ENCODE assay signal across 1 cellular context in the genomic region with DNA sequence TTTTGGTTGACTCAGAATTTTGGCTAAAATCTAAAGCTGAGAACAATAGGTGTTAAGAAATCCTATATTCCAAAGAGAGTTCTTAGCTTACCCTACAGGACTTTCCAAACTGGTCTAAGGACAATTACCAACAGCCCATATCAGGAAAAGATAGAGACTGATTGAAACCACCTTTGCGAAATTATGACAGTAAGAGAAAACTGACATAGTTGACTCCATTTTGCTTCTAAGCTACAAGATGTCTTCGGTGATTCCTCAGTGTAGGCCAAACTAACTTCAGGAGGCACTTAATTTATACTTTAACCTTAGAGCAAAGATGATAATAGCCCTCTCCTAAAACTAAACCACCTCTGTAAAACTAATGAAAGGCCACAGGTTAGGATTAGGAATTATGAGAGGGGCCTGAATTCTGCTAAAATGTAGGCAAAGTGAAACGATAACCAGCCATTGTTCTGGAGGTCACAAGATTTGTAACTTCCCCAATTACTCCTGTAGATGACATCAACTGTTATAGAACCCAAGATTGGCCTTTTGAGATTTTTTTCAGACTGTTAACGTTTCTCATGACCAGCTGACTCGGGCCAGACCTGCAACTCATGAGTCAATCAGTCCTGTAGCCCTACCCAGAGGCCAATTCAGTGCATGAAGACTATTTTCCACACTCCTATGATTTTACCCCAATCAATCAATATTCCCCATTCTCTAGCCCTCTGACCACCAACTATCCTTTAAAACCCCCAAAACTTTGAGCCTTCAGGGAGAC.
TF ChIP-seq lines count a peak whose summit lies in the region.

No MANE protein-coding gene starts in this region.

TF ChIP-seq in K562, 482 proteins besides CTCF, POLR2A, EP300 and RAD21 (continues in another document):
- no peak for TF ChIP-seq PRMT5 (CRISPR knock-in tag; IDR thresholded peaks at IDR 0.05)
- TF ChIP-seq GATA2 (CRISPR knock-in tag; IDR thresholded peaks at IDR 0.05), result no peak
- TF ChIP-seq ZNF253 (CRISPR knock-in tag; conservative IDR thresholded peaks at IDR 0.05), result no peak
- TF ChIP-seq MAZ (CRISPR knock-in tag; conservative IDR thresholded peaks at IDR 0.05 in 1 of 2, IDR thresholded peaks at IDR 0.05 in 1 of 2), result no peak
- TF ChIP-seq NUFIP1 (IDR thresholded peaks at IDR 0.05; ENCODE audit: partially characterized antibody), result no peak
- TF ChIP-seq ATF2 (CRISPR knock-in tag; IDR thresholded peaks at IDR 0.05), result no peak
- TF ChIP-seq ZNF384 (IDR thresholded peaks at IDR 0.05; ENCODE audit: low read depth, low read length), result 0 out of 2 replicates have a peak, but pooled peaks have one; percentile 17
- TF ChIP-seq BACH1 (tag; IDR thresholded peaks at IDR 0.05), result 0 out of 2 replicates have a peak, but pooled peaks have one; percentile 52
- no peak for TF ChIP-seq HNRNPH1 (optimal IDR thresholded peaks at IDR 0.05; ENCODE audit: low read depth, low read length)
- TF ChIP-seq ESRRB (CRISPR knock-in tag; IDR thresholded peaks at IDR 0.05; ENCODE audit: borderline replicate concordance), result no peak
- TF ChIP-seq, protein P1, sequence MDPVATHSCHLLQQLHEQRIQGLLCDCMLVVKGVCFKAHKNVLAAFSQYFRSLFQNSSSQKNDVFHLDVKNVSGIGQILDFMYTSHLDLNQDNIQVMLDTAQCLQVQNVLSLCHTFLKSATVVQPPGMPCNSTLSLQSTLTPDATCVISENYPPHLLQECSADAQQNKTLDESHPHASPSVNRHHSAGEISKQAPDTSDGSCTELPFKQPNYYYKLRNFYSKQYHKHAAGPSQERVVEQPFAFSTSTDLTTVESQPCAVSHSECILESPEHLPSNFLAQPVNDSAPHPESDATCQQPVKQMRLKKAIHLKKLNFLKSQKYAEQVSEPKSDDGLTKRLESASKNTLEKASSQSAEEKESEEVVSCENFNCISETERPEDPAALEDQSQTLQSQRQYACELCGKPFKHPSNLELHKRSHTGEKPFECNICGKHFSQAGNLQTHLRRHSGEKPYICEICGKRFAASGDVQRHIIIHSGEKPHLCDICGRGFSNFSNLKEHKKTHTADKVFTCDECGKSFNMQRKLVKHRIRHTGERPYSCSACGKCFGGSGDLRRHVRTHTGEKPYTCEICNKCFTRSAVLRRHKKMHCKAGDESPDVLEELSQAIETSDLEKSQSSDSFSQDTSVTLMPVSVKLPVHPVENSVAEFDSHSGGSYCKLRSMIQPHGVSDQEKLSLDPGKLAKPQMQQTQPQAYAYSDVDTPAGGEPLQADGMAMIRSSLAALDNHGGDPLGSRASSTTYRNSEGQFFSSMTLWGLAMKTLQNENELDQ (CRISPR knock-in tag; IDR thresholded peaks at IDR 0.05; ENCODE audit: borderline replicate concordance), result no peak
- TF ChIP-seq SMARCC2 (IDR thresholded peaks at IDR 0.05; ENCODE audit: low read depth), result no peak
- no peak for TF ChIP-seq GATAD2B (IDR thresholded peaks at IDR 0.05; ENCODE audit: borderline replicate concordance)
- TF ChIP-seq ZKSCAN3 (CRISPR knock-in tag; IDR thresholded peaks at IDR 0.05), result no peak
- TF ChIP-seq, protein P2, sequence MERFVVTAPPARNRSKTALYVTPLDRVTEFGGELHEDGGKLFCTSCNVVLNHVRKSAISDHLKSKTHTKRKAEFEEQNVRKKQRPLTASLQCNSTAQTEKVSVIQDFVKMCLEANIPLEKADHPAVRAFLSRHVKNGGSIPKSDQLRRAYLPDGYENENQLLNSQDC (CRISPR knock-in tag; IDR thresholded peaks at IDR 0.05), result no peak
- TF ChIP-seq ZNF224 (CRISPR knock-in tag; IDR thresholded peaks at IDR 0.05), result no peak
- TF ChIP-seq MCM2 (IDR thresholded peaks at IDR 0.05; ENCODE audit: low read depth), result no peak
- TF ChIP-seq RBM14 (IDR thresholded peaks at IDR 0.05; ENCODE audit: borderline replicate concordance, insufficient read depth, low read depth, low read length), result no peak
- TF ChIP-seq, protein P3, sequence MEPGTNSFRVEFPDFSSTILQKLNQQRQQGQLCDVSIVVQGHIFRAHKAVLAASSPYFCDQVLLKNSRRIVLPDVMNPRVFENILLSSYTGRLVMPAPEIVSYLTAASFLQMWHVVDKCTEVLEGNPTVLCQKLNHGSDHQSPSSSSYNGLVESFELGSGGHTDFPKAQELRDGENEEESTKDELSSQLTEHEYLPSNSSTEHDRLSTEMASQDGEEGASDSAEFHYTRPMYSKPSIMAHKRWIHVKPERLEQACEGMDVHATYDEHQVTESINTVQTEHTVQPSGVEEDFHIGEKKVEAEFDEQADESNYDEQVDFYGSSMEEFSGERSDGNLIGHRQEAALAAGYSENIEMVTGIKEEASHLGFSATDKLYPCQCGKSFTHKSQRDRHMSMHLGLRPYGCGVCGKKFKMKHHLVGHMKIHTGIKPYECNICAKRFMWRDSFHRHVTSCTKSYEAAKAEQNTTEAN (CRISPR knock-in tag; IDR thresholded peaks at IDR 0.05), result no peak
- no peak for TF ChIP-seq CHD7 (IDR thresholded peaks at IDR 0.05; ENCODE audit: low read depth, low read length)
- no peak for TF ChIP-seq CHD4 (IDR thresholded peaks at IDR 0.05; ENCODE audit: insufficient read depth, insufficient replicate concordance, low read depth, low read length, poor library complexity, severe bottlenecking)
- peak; percentile 86 for TF ChIP-seq PYGO2 (tag; IDR thresholded peaks at IDR 0.05)
- TF ChIP-seq TARDBP (IDR thresholded peaks at IDR 0.05), result no peak
- no peak for TF ChIP-seq KLF10 (CRISPR knock-in tag; IDR thresholded peaks at IDR 0.05)
- TF ChIP-seq ZNF77 (CRISPR knock-in tag; IDR thresholded peaks at IDR 0.05), result no peak
- no peak for TF ChIP-seq STAT5A (IDR thresholded peaks at IDR 0.05; ENCODE audit: borderline replicate concordance, low read length)
- TF ChIP-seq ZNF740 (CRISPR knock-in tag; IDR thresholded peaks at IDR 0.05), result no peak
- peak in 1 of 2 experiments; percentile 75; a peak in 1 of 4 replicates for TF ChIP-seq ZNF740 (tag; IDR thresholded peaks at IDR 0.05)
- TF ChIP-seq ZNF143 (CRISPR knock-in tag; IDR thresholded peaks at IDR 0.05), result no peak
- no peak for TF ChIP-seq ZC3H4 (CRISPR knock-in tag; IDR thresholded peaks at IDR 0.05; ENCODE audit: borderline replicate concordance)
- peak; percentile 69; the same call in 1 of the 2 replicates for TF ChIP-seq ZNF41 (CRISPR knock-in tag; conservative IDR thresholded peaks at IDR 0.05)
- no peak for TF ChIP-seq PREB (CRISPR knock-in tag; IDR thresholded peaks at IDR 0.05)
- TF ChIP-seq TEAD1 (CRISPR knock-in tag; IDR thresholded peaks at IDR 0.05), result peak in 1 of 2 experiments; percentile 78; a peak in 2 of 4 replicates
- no peak for TF ChIP-seq ETV1 (tag; conservative IDR thresholded peaks at IDR 0.05; ENCODE audit: low read depth)
- no peak for TF ChIP-seq ZNF146 (CRISPR knock-in tag; IDR thresholded peaks at IDR 0.05; ENCODE audit: unreplicated experiment)
- no peak for TF ChIP-seq BHLHE40 (IDR thresholded peaks at IDR 0.05; ENCODE audit: low read length)
- no peak for TF ChIP-seq SAP30 (IDR thresholded peaks at IDR 0.05; ENCODE audit: borderline replicate concordance, insufficient read depth, low read depth, low read length, poor library complexity, severe bottlenecking)
- no peak for TF ChIP-seq HNRNPL (IDR thresholded peaks at IDR 0.05; ENCODE audit: low read depth, low read length)
- TF ChIP-seq POLR3A (IDR thresholded peaks at IDR 0.05; ENCODE audit: borderline replicate concordance, extremely low read depth, insufficient read depth, insufficient read length), result no peak
